In the genomic region with DNA sequence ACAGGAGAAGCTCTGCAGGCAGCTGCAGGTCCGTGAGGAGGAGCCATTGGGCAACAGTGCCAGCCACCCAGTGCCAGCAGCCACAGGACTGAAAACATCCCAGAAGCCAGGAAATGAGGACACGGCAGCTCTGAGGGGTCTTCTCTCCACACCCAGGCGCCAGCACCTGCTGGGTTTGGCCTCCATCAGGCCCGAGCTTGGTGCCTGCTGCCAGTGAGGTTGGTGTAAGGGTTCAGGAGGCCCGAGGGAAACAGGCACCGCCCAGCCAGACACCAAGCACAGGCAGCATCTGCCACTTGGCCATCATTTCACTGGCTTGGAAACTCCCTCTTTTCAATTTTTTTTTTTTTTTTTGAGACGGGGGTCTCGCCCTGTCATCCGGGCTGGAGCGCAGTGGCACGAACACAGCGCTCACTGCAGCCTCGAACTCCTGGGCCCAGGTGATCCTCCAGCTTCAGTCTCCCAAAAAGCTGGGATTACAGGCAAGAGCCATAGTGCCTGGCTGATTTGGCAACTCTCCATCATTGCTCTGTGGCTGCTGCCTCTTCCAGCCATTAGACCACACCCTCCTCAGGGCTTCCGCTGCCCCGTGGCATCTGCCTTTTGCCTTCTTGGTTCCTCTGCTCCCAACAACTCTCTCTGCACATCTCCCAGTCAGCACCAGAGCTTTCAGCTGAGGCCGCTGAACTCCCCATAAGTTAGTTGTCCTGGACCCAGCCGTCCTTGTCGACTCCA, we compare ENCODE assay signal across 16 cellular contexts. TPM values are rescaled to one million over a fixed set of nuclear protein-coding genes. Genes with fewer than 3 reads are reported as not detected.
DNase-seq lines count a peak whose midpoint lies in the region; ATAC-seq and TF ChIP-seq lines count a peak whose summit lies in the region.
"Had no signal": no experiment of that assay in that cellular context is flagged by ENCODE, and none has a peak within 500 bp of the region (broad histone marks: within the 10 kb centered on the region; RNA-seq: fewer than 3 reads in every experiment).

No MANE protein-coding gene starts in this region.

- no peak overlapping the region for H3K14ac ChIP-seq in mesenchymal stem cell (ENCODE audit: low read length in 2 of 2)

- H2BK120ac ChIP-seq in mesenchymal stem cell (ENCODE audit: low read depth, low read length): no peak overlapping the region

- H3K27me3 ChIP-seq in A673 (replicated peaks; ENCODE audit: insufficient read depth, low read depth, low read length, poor library complexity): no peaks in the 10 kb centered on the region
- H3K27me3 ChIP-seq in mesenchymal stem cell (ENCODE audit: control insufficient read depth in 1 of 2, insufficient read depth in 1 of 2, low read length in 2 of 2): peaks cover 8 to 42% of the 10 kb centered on the region in 2 experiments
- H3K27me3 ChIP-seq: esophagus muscularis mucosa had no signal

- no peak overlapping the region for H2BK12ac ChIP-seq in mesenchymal stem cell (ENCODE audit: low read length in 2 of 2)

- H3K9me3 ChIP-seq in A673 (ENCODE audit: low read depth, low read length, poor library complexity, severe bottlenecking): no peaks in the 10 kb centered on the region
- H3K9me3 ChIP-seq in mesenchymal stem cell (ENCODE audit: control insufficient read depth, low read length): no peaks in the 10 kb centered on the region
- H3K9me3 ChIP-seq: esophagus muscularis mucosa had no signal

- H2AFZ ChIP-seq in mesenchymal stem cell (ENCODE audit: low read depth, low read length): no peak overlapping the region

- no peak overlapping the region for H4K8ac ChIP-seq in mesenchymal stem cell (ENCODE audit: low read length)

- H3K4ac ChIP-seq in mesenchymal stem cell (ENCODE audit: low read depth in 1 of 2, low read length in 2 of 2): no peak overlapping the region

- no peak overlapping the region for H3K9ac ChIP-seq in mesenchymal stem cell (ENCODE audit: low read length)

- H2BK5ac ChIP-seq in mesenchymal stem cell (ENCODE audit: low read depth, low read length, poor library complexity, severe bottlenecking): no peak overlapping the region

- no TSS peak for BruUV-seq in A673 (replicated peaks; lab: Mats Ljungman, UMichigan)

- H3K4me2 ChIP-seq in mesenchymal stem cell (ENCODE audit: low read length, poor library complexity, severe bottlenecking): no peak overlapping the region

- H3K4me3 ChIP-seq in A673 (ENCODE audit: low read depth, low read length, poor library complexity, severe bottlenecking) (no peak overlapping the region), fibroblast of villous mesenchyme (ENCODE audit: low read depth, low read length) (no peak overlapping the region), mesenchymal stem cell (ENCODE audit: insufficient read depth in 1 of 2, low read depth in 1 of 2, low read length in 2 of 2) (no peak overlapping the region)
- H3K4me3 ChIP-seq: esophagus muscularis mucosa had no signal

- H3K79me1 ChIP-seq in mesenchymal stem cell (replicated peaks; ENCODE audit: low read length, poor library complexity, severe bottlenecking): no peaks in the 10 kb centered on the region

- DNase-seq in A673 (ENCODE audit: low spot score): peak; percentile 13
- peak; percentile 55 for DNase-seq in DMS 273 treated with DMSO at 0.1 percent for 48 hours (lab: John Stamatoyannopoulos, UW)
- peak; percentile 85 to 89 for DNase-seq in NCI-H446 (lab: John Stamatoyannopoulos, UW)
- DNase-seq in fibroblast of villous mesenchyme (ENCODE audit: low read depth): peak; percentile 3
- no peak for DNase-seq in mesenchymal stem cell
- DNase-seq in HEK293T (ENCODE audit: extremely low spot score): no peak
- DNase-seq: activated CD4-positive, alpha-beta T cell treated with anti-CD3 and anti-CD28 coated beads for 4 hours; activated naive CD4-positive, alpha-beta T cell treated with anti-CD3 and anti-CD28 coated beads, Interleukin-2, amount 10 ng/mL, durations not matched to agents 7 days and 5 days; NCI-H2081 had no signal

- H3K4me1 ChIP-seq in A673 (ENCODE audit: insufficient read depth, low read length, poor library complexity, severe bottlenecking) (no peaks in the 10 kb centered on the region), mesenchymal stem cell (ENCODE audit: control insufficient read depth, insufficient read depth, low read depth, low read length) (peaks cover 3% of the 10 kb centered on the region)
- H3K4me1 ChIP-seq: esophagus muscularis mucosa had no signal

- CTCF ChIA-PET in A673 (lab: Charles Lee): no interaction called here
- CTCF ChIA-PET in HEK293T (lab: Yijun Ruan, JAX): interaction anchor here (1.1 to 2.5 kb wide), 2 partner anchors 28 to 51 kb away, joined by 4 to 10 read pairs; no protein-coding TSS in a partner anchor

- ATAC-seq in HG03460 (IDR thresholded peaks at IDR 0.05; ENCODE audit: unreplicated experiment) (no peak), HG03520 (IDR thresholded peaks at IDR 0.05; ENCODE audit: unreplicated experiment) (no peak)
- ATAC-seq: natural killer cell treated with Interleukin-12 subunit alpha and Interleukin-12 subunit beta and Interleukin-15 and Interleukin-18, amount 100 ng/mL, for 72 hours had no signal

- no peak overlapping the region for H4K91ac ChIP-seq in mesenchymal stem cell (ENCODE audit: low read length)

- POLR2A ChIA-PET in A673 (lab: Charles Lee; ENCODE audit: low non-redundant PET) (no interaction called here), HEK293T (lab: Yijun Ruan, JAX) (interaction anchor here (0.8 to 1.6 kb wide), 2 partner anchors 16 to 22 kb away, joined by 3 to 8 read pairs; a partner anchor contains a TSS)

- no peak overlapping the region for H3K18ac ChIP-seq in mesenchymal stem cell (ENCODE audit: low read depth in 1 of 2, low read length in 2 of 2)

- H3K36me3 ChIP-seq in A673 (ENCODE audit: insufficient read depth, low read length, poor library complexity, severe bottlenecking) (no peaks in the 10 kb centered on the region), mesenchymal stem cell (ENCODE audit: control insufficient read depth in 1 of 2, insufficient read depth in 2 of 2, low read depth in 1 of 2, low read length in 2 of 2) (peaks cover 0 to 5% of the 10 kb centered on the region in 2 experiments)
- H3K36me3 ChIP-seq: esophagus muscularis mucosa had no signal

- no peak overlapping the region for H2AK5ac ChIP-seq in mesenchymal stem cell (ENCODE audit: low read length, severe bottlenecking)

- H3K27ac ChIP-seq in A673 (ENCODE audit: low read depth, low read length, poor library complexity, severe bottlenecking): no peak overlapping the region
- H3K27ac ChIP-seq in mesenchymal stem cell (ENCODE audit: low read length, poor library complexity, severe bottlenecking): no peak overlapping the region
- H3K27ac ChIP-seq: esophagus muscularis mucosa had no signal

- TF ChIP-seq CTCF in A673 (conservative IDR thresholded peaks at IDR 0.05; ENCODE audit: low read depth, low read length) (no peak), fibroblast of villous mesenchyme (IDR thresholded peaks at IDR 0.05; ENCODE audit: insufficient read depth, low read depth, low read length) (no peak)

- no peak overlapping the region for H3K23ac ChIP-seq in mesenchymal stem cell (ENCODE audit: low read length in 2 of 2)

- 77% methylated on average over 18 of the region's 18 CpGs for WGBS in mesenchymal stem cell

- no peak overlapping the region for H2BK15ac ChIP-seq in mesenchymal stem cell (ENCODE audit: low read depth, poor library complexity, severe bottlenecking)

- intact Hi-C loops in A673 (cut with micrococcal nuclease; ENCODE audit: unreplicated experiment): no loop called here

TF ChIP-seq in HEK293T, 16 proteins besides CTCF, POLR2A, EP300 and RAD21:
- TF ChIP-seq FOXA1 (IDR thresholded peaks at IDR 0.05): no peak
- TF ChIP-seq SUZ12 (IDR thresholded peaks at IDR 0.05): no peak
- no peak for TF ChIP-seq ZNF384 (IDR thresholded peaks at IDR 0.05)
- no peak for TF ChIP-seq L3MBTL2 (conservative IDR thresholded peaks at IDR 0.05)
- TF ChIP-seq, protein P1, sequence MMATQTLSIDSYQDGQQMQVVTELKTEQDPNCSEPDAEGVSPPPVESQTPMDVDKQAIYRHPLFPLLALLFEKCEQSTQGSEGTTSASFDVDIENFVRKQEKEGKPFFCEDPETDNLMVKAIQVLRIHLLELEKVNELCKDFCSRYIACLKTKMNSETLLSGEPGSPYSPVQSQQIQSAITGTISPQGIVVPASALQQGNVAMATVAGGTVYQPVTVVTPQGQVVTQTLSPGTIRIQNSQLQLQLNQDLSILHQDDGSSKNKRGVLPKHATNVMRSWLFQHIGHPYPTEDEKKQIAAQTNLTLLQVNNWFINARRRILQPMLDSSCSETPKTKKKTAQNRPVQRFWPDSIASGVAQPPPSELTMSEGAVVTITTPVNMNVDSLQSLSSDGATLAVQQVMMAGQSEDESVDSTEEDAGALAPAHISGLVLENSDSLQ (IDR thresholded peaks at IDR 0.05): no peak
- TF ChIP-seq FOXM1 (IDR thresholded peaks at IDR 0.05; ENCODE audit: borderline replicate concordance): no peak
- TF ChIP-seq NFRKB (IDR thresholded peaks at IDR 0.05): no peak

RNA-seq across cellular contexts. Expression of a gene that starts 1.5 kb away (rescaled TPM):
- total RNA-seq in A673 (2021) (not detected in 2 replicates), fibroblast of villous mesenchyme (1.6 and 8.2 TPM in 2 replicates)
- 0.06 TPM for polyA plus RNA-seq in mesenchymal stem cell (2013, experiment 1 of 2)
- 0.12 TPM for polyA plus RNA-seq in mesenchymal stem cell (2013, experiment 2 of 2)
- total RNA-seq: natural killer cell treated with Interleukin-12 subunit alpha and Interleukin-12 subunit beta and Interleukin-15 and Interleukin-18, amount 100 ng/mL, for 72 hours had no signal

RNA-seq across cellular contexts. Expression of a gene that starts 15.7 kb away (rescaled TPM):
- total RNA-seq in A673 (2021) (not detected in 2 replicates), fibroblast of villous mesenchyme (not detected in 2 replicates)
- polyA plus RNA-seq in mesenchymal stem cell (2013, experiment 1 of 2): 0.07 TPM
- polyA plus RNA-seq in mesenchymal stem cell (2013, experiment 2 of 2): not detected
- total RNA-seq: dermis microvascular lymphatic vessel endothelial cell; esophagus muscularis mucosa; HT1080; natural killer cell treated with Interleukin-12 subunit alpha and Interleukin-12 subunit beta and Interleukin-15 and Interleukin-18, amount 100 ng/mL, for 72 hours had no signal
- polyA plus RNA-seq: BJ had no signal

RNA-seq across cellular contexts. Expression of a gene that starts 22.4 kb away (rescaled TPM):
- 22.0 and 24.9 TPM in 2 replicates for total RNA-seq in A673 (2021)
- 28.1 and 33.2 TPM in 2 replicates for total RNA-seq in fibroblast of villous mesenchyme
- 6.9 TPM for polyA plus RNA-seq in mesenchymal stem cell (2013, experiment 1 of 2)
- polyA plus RNA-seq in mesenchymal stem cell (2013, experiment 2 of 2): 6.8 TPM

RNA-seq across cellular contexts. Expression of a gene that starts 37.3 kb away (rescaled TPM):
- total RNA-seq in A673 (2021) (1.7 and 3.4 TPM in 2 replicates), fibroblast of villous mesenchyme (0.32 and 1.3 TPM in 2 replicates)
- 0.80 TPM for polyA plus RNA-seq in mesenchymal stem cell (2013, experiment 1 of 2)
- polyA plus RNA-seq in mesenchymal stem cell (2013, experiment 2 of 2): 0.93 TPM
- total RNA-seq: HT1080 had no signal

RNA-seq across cellular contexts. Expression of a gene that starts 41.7 kb away (rescaled TPM):
- total RNA-seq in A673 (2021) (1.5 TPM in 1 of 2 replicates, not detected in the other), fibroblast of villous mesenchyme (not detected in 2 replicates)
- polyA plus RNA-seq in mesenchymal stem cell (2013, experiment 1 of 2): 0.48 TPM
- not detected for polyA plus RNA-seq in mesenchymal stem cell (2013, experiment 2 of 2)
- total RNA-seq: dermis microvascular lymphatic vessel endothelial cell, HT1080 had no signal
- polyA plus RNA-seq: BJ had no signal

Comparison
In these comparisons a context has a peak if more than half of its experiments do, and no peak if none do; other contexts are left out.
1. DNase-seq: peak in A673 (single experiment), DMS 273 treated with DMSO at 0.1 percent for 48 hours (single experiment), NCI-H446 (2 of 2) and fibroblast of villous mesenchyme (single experiment); none in mesenchymal stem cell (single experiment) and HEK293T (single experiment).